18 cellular contexts compared by ENCODE assay signal in the genomic region with DNA sequence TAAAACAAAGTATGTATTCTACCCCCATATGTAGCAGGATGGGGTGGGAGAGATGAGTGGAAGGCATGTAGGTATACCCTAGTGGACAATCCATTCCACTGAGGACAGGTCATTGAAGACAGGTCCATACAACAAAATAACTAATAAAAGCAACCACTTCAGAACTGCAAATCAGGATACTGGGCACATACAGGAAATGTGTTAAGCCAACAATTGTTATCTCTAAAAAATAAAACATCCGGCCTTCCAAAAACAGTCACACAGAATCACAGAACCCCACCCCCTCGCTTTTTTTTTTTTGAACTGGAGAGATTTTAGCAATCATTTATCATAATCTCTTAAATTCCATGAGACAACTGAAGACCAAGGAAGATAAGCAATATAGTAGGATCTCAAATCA.
DNase-seq lines count a peak whose midpoint lies in the region; ATAC-seq and TF ChIP-seq lines count a peak whose summit lies in the region.
"Had no signal": no experiment of that assay in that cellular context is flagged by ENCODE, and none has a peak within 500 bp of the region (broad histone marks: within the 10 kb centered on the region; RNA-seq: fewer than 3 reads in every experiment).

No MANE protein-coding gene starts in this region.

- H3K9ac ChIP-seq in endodermal cell (ENCODE audit: extremely low read depth, low read length, poor library complexity, severe bottlenecking) (no peak overlapping the region), trophoblast cell (ENCODE audit: low read length) (no peak overlapping the region)
- H3K9ac ChIP-seq: BLaER1 treated with 17β-estradiol and CSF1 and Interleukin-3, amounts not matched to agents 10 nM and 100 nM had no signal

- intact Hi-C loops in heart right ventricle (cut with DNase I): loop anchor here in 2 of 10 donors (5.0 kb wide), 1 partner anchor 75 kb away; no protein-coding TSS in a partner anchor

- peak overlapping the region; percentile 55 to 83 for H3K27ac Mint-ChIP-seq in T-cell
- peak overlapping the region; percentile 55 for H3K27ac Mint-ChIP-seq in endodermal cell
- no peak overlapping the region for H3K27ac Mint-ChIP-seq in activated T-helper 17 cell treated with anti-CD3 and anti-CD28 coated beads, Interleukin-2, amount 50 U/mL, for 72 hours
- H3K27ac Mint-ChIP-seq: IgD-negative memory B cell had no signal

- no peak overlapping the region for H3K4me3 ChIP-seq in heart right ventricle
- no peak overlapping the region for H3K4me3 ChIP-seq in right atrium auricular region
- no peak overlapping the region for H3K4me3 ChIP-seq in endodermal cell (ENCODE audit: low read length)
- no peak overlapping the region for H3K4me3 ChIP-seq in trophoblast cell (ENCODE audit: low read depth, low read length)
- H3K4me3 ChIP-seq: BLaER1 treated with 17β-estradiol and CSF1 and Interleukin-3, amounts not matched to agents 10 nM and 100 nM; GM12878; HAP-1 had no signal

- H3K27me3 ChIP-seq in heart right ventricle (no peaks in the 10 kb centered on the region), right atrium auricular region (no peaks in the 10 kb centered on the region), endodermal cell (ENCODE audit: control insufficient read depth, insufficient read depth, low read length, poor library complexity, severe bottlenecking) (no peaks in the 10 kb centered on the region), trophoblast cell (ENCODE audit: insufficient read depth, low read length) (no peaks in the 10 kb centered on the region)
- H3K27me3 ChIP-seq: BLaER1 treated with 17β-estradiol and CSF1 and Interleukin-3, amounts not matched to agents 10 nM and 100 nM had no signal

- H3K36me3 Mint-ChIP-seq in T-cell (peaks cover 19% of the 10 kb centered on the region), endodermal cell (ENCODE audit: low read depth) (peaks cover 14% of the 10 kb centered on the region)
- peaks cover 16% of the 10 kb centered on the region for H3K36me3 Mint-ChIP-seq in activated T-helper 17 cell treated with anti-CD3 and anti-CD28 coated beads, Interleukin-2, amount 50 U/mL, for 72 hours (ENCODE audit: low read depth)

- ATAC-seq in heart right ventricle (peak in 5 of 8 donors; percentile 43 to 61 (median 53)), T-cell (replicated peaks in 1 of 4) (peak in 1 of 4 experiments; percentile 19)
- ATAC-seq in activated T-helper 17 cell treated with anti-CD3 and anti-CD28 coated beads, Interleukin-2, amount 50 U/mL, for 72 hours (replicated peaks): no peak
- ATAC-seq: GM12878 had no signal

- H3K27ac ChIP-seq in heart right ventricle: peak overlapping the region in 6 of 10 donors; percentile 1 to 80 (median 38)
- peak overlapping the region in 1 of 2 donors; percentile 70 for H3K27ac ChIP-seq in right atrium auricular region
- H3K27ac ChIP-seq in endodermal cell (ENCODE audit: low read depth, low read length): no peak overlapping the region
- H3K27ac ChIP-seq in trophoblast cell (ENCODE audit: low read depth, low read length): no peak overlapping the region
- H3K27ac ChIP-seq: BLaER1 treated with 17β-estradiol and CSF1 and Interleukin-3, amounts not matched to agents 10 nM and 100 nM had no signal

- no peak overlapping the region for H2BK12ac ChIP-seq in trophoblast cell (ENCODE audit: low read length)

- CTCF ChIA-PET in T-cell (lab: Charles Lee): interaction anchor here in 1 of 2 donors (0.6 kb wide), 1 partner anchor 382 kb away, joined by 3 read pairs; no protein-coding TSS in a partner anchor

- no peak overlapping the region for H2BK120ac ChIP-seq in trophoblast cell (ENCODE audit: insufficient read depth, low read length, poor library complexity)

- H3K9me3 Mint-ChIP-seq in T-cell (peaks cover 4 to 5% (median 4%) of the 10 kb centered on the region in 3 donors), endodermal cell (peaks cover 2% of the 10 kb centered on the region)
- no peaks in the 10 kb centered on the region for H3K9me3 Mint-ChIP-seq in activated T-helper 17 cell treated with anti-CD3 and anti-CD28 coated beads, Interleukin-2, amount 50 U/mL, for 72 hours

- H3K27me3 Mint-ChIP-seq in T-cell (no peaks in the 10 kb centered on the region), endodermal cell (ENCODE audit: insufficient read depth) (no peaks in the 10 kb centered on the region)
- no peaks in the 10 kb centered on the region for H3K27me3 Mint-ChIP-seq in activated T-helper 17 cell treated with anti-CD3 and anti-CD28 coated beads, Interleukin-2, amount 50 U/mL, for 72 hours
- H3K27me3 Mint-ChIP-seq: IgD-negative memory B cell had no signal

- no peak overlapping the region for H3K23ac ChIP-seq in trophoblast cell (ENCODE audit: low read length)

- TF ChIP-seq CTCF in heart right ventricle (IDR thresholded peaks at IDR 0.05): no peak
- TF ChIP-seq CTCF in right atrium auricular region (IDR thresholded peaks at IDR 0.05): no peak
- peak; percentile 20 for TF ChIP-seq CTCF in endodermal cell (conservative IDR thresholded peaks at IDR 0.05)

- no peaks in the 10 kb centered on the region for H3K79me1 ChIP-seq in trophoblast cell (ENCODE audit: low read length)

- H2AK5ac ChIP-seq in trophoblast cell (ENCODE audit: low read length): no peak overlapping the region

- no peak overlapping the region for H4K12ac ChIP-seq in trophoblast cell (ENCODE audit: low read depth, low read length)

- H3K36me3 ChIP-seq in heart right ventricle (no peaks in the 10 kb centered on the region), right atrium auricular region (no peaks in the 10 kb centered on the region), endodermal cell (ENCODE audit: control insufficient read depth, insufficient read depth, low read length) (peaks cover 4% of the 10 kb centered on the region), trophoblast cell (ENCODE audit: control insufficient read depth in 1 of 2, insufficient read depth in 2 of 2, low read length in 2 of 2) (no peaks in the 10 kb centered on the region)
- H3K36me3 ChIP-seq: HAP-1 had no signal

- no peak overlapping the region for H4K8ac ChIP-seq in trophoblast cell (ENCODE audit: low read depth, low read length)

- peaks cover 0 to 16% (median 6%) of the 10 kb centered on the region in 11 donors for H3K9me3 ChIP-seq in heart right ventricle
- H3K9me3 ChIP-seq in right atrium auricular region: no peaks in the 10 kb centered on the region
- H3K9me3 ChIP-seq in endodermal cell (ENCODE audit: control insufficient read depth, low read length): peaks cover 6% of the 10 kb centered on the region
- H3K9me3 ChIP-seq in trophoblast cell (ENCODE audit: insufficient read depth, low read depth, low read length): no peaks in the 10 kb centered on the region
- H3K9me3 ChIP-seq: HAP-1 had no signal

- H3K4me3 Mint-ChIP-seq in T-cell: peak overlapping the region in 1 of 3 donors; percentile 28
- H3K4me3 Mint-ChIP-seq in endodermal cell: no peak overlapping the region
- H3K4me3 Mint-ChIP-seq in activated T-helper 17 cell treated with anti-CD3 and anti-CD28 coated beads, Interleukin-2, amount 50 U/mL, for 72 hours: no peak overlapping the region

- H3K4me1 Mint-ChIP-seq in T-cell: peaks cover 33 to 53% (median 42%) of the 10 kb centered on the region in 3 donors
- H3K4me1 Mint-ChIP-seq in endodermal cell: peaks cover 14% of the 10 kb centered on the region
- H3K4me1 Mint-ChIP-seq in activated T-helper 17 cell treated with anti-CD3 and anti-CD28 coated beads, Interleukin-2, amount 50 U/mL, for 72 hours: peaks cover 16% of the 10 kb centered on the region

- no peak overlapping the region for H2AFZ ChIP-seq in trophoblast cell (ENCODE audit: insufficient read depth, low read length, poor library complexity)

- H3K4ac ChIP-seq in trophoblast cell (ENCODE audit: low read depth, low read length): no peak overlapping the region

- H3K18ac ChIP-seq in trophoblast cell (ENCODE audit: low read length): no peak overlapping the region

- no peak overlapping the region for H2BK5ac ChIP-seq in trophoblast cell (ENCODE audit: low read depth, low read length, poor library complexity)

- POLR2A ChIA-PET in T-cell (lab: Charles Lee): no interaction called here

- peaks cover 0 to 63% (median 44%) of the 10 kb centered on the region in 9 donors for H3K4me1 ChIP-seq in heart right ventricle
- peaks cover 0 to 36% of the 10 kb centered on the region in 2 donors for H3K4me1 ChIP-seq in right atrium auricular region
- peaks cover 2% of the 10 kb centered on the region for H3K4me1 ChIP-seq in endodermal cell (ENCODE audit: control insufficient read depth, insufficient read depth, low read length)
- H3K4me1 ChIP-seq in trophoblast cell (ENCODE audit: control insufficient read depth in 1 of 2, insufficient read depth in 2 of 2, low read length in 2 of 2): no peaks in the 10 kb centered on the region

- no peaks in the 10 kb centered on the region for H3K79me2 ChIP-seq in trophoblast cell (ENCODE audit: control insufficient read depth, insufficient read depth, low read length, poor library complexity)

- no peak overlapping the region for H3K14ac ChIP-seq in trophoblast cell (ENCODE audit: low read length)

- 54 to 62% methylated on average over 2 of the region's 2 CpGs for WGBS in heart right ventricle, 2 donors
- 93 to 100% methylated on average over 1 to 2 of the region's 2 CpGs for WGBS in endodermal cell (ENCODE audit: insufficient coverage in 1 of 2, insufficient read length in 1 of 2), 2 experiments
- no CpG with 5 or more reads among the region's 2 CpGs for WGBS in trophoblast cell (ENCODE audit: extremely low coverage, insufficient coverage, insufficient read length)

- H4K91ac ChIP-seq in trophoblast cell (ENCODE audit: low read depth, low read length): no peak overlapping the region

- no peak overlapping the region for H3K4me2 ChIP-seq in trophoblast cell (ENCODE audit: low read length)
- H3K4me2 ChIP-seq: BLaER1 treated with 17β-estradiol and CSF1 and Interleukin-3, amounts not matched to agents 10 nM and 100 nM had no signal

- DNase-seq in heart right ventricle: no peak
- no peak for DNase-seq in right atrium auricular region (ENCODE audit: low spot score)
- DNase-seq in T-cell: no peak
- no peak for DNase-seq in endodermal cell
- peak; percentile 19 for DNase-seq in pulmonary artery endothelial cell (ENCODE audit: low read depth, low spot score)
- DNase-seq in germinal center (ENCODE audit: low spot score): no peak
- no peak for DNase-seq in trophoblast cell
- DNase-seq: DMS 273 treated with DMSO at 0.1 percent for 48 hours; GDM1; NCI-H187 treated with DMSO at 0.1 percent for 48 hours; NCI-H446; NCI-H69; NK-92 treated with Interleukin-12 subunit alpha and Interleukin-12 subunit beta, amount 100 ng/mL, for 24 hours had no signal

Comparison
In these comparisons a context has a peak if more than half of its experiments do, and no peak if none do; other contexts are left out.
1. H3K27ac ChIP-seq: peak in heart right ventricle (6 of 10); none in endodermal cell (single experiment) and trophoblast cell (single experiment).